In the genomic region with DNA sequence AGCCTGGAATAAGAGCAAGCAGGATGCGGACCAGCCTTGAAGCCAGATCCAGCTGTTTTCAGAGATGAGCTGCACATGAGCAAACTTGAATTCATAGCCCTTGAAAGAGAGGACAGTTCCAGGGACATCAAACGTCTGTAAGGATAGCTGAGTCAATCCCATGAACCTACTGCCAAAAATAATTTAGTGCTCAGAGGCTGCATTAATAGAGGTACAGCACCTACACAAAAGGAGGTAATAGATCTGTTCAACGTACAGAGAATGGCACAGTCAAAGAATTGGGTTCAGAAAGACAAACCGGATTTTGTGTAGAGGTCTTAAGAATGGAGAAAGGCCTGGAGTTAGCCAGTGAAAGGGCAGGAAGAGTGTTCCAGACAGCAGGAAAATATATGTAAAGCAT, we compare ENCODE assay signal across 26 cellular contexts.
"Had no signal": no experiment of that assay in that cellular context is flagged by ENCODE, and none has a peak within 500 bp of the region (broad histone marks: within the 10 kb centered on the region; RNA-seq: fewer than 3 reads in every experiment).

No MANE protein-coding gene starts in this region.

- ATAC-seq: left colon; left lung; lower lobe of right lung; naive thymus-derived CD8-positive, alpha-beta T cell; psoas muscle; right lobe of liver; stimulated activated naive CD8-positive, alpha-beta T cell treated with anti-CD3 and anti-CD28 coated beads, Interleukin-15, amount 100 ng/mL, for 72 hours had no signal

- H3K27ac Mint-ChIP-seq: naive thymus-derived CD8-positive, alpha-beta T cell; nephron; stimulated activated memory B cell treated with anti-CD40 and anti-IgM and Interleukin-4, amounts not matched to agents 10 μg/mL and 1 μg/mL and 100 μg/mL, for 72 hours; stimulated activated naive CD8-positive, alpha-beta T cell treated with anti-CD3 and anti-CD28 coated beads, Interleukin-15, amount 100 ng/mL, for 72 hours; type B pancreatic cell had no signal

- H3K4me3 Mint-ChIP-seq: naive thymus-derived CD8-positive, alpha-beta T cell; nephron; neural crest cell; stimulated activated memory B cell treated with anti-CD40 and anti-IgM and Interleukin-4, amounts not matched to agents 10 μg/mL and 1 μg/mL and 100 μg/mL, for 72 hours; stimulated activated naive CD8-positive, alpha-beta T cell treated with anti-CD3 and anti-CD28 coated beads, Interleukin-15, amount 100 ng/mL, for 72 hours; type B pancreatic cell had no signal

- H3K27me3 ChIP-seq: right atrium auricular region, right lobe of liver, tibial nerve, uterus had no signal

- H3K9me3 Mint-ChIP-seq: nephron; neural crest cell; stimulated activated memory B cell treated with anti-CD40 and anti-IgM and Interleukin-4, amounts not matched to agents 10 μg/mL and 1 μg/mL and 100 μg/mL, for 72 hours; type B pancreatic cell had no signal

- H3K4me1 Mint-ChIP-seq: naive thymus-derived CD8-positive, alpha-beta T cell; stimulated activated memory B cell treated with anti-CD40 and anti-IgM and Interleukin-4, amounts not matched to agents 10 μg/mL and 1 μg/mL and 100 μg/mL, for 72 hours; stimulated activated naive CD8-positive, alpha-beta T cell treated with anti-CD3 and anti-CD28 coated beads, Interleukin-15, amount 100 ng/mL, for 72 hours had no signal

- H3K36me3 Mint-ChIP-seq: stimulated activated memory B cell treated with anti-CD40 and anti-IgM and Interleukin-4, amounts not matched to agents 10 μg/mL and 1 μg/mL and 100 μg/mL, for 72 hours; type B pancreatic cell had no signal

- H3K79me2 ChIP-seq: parathyroid adenoma had no signal

- DNase-seq: kidney; left colon; left lung; lower lobe of right lung; mammary epithelial cell; mesenchymal stem cell; naive thymus-derived CD8-positive, alpha-beta T cell; occipital lobe; psoas muscle; right lobe of liver; stimulated activated CD4-positive, alpha-beta T cell treated with anti-CD3 and anti-CD28 coated beads, Interleukin-1b, Interleukin-23, amount 100 ng/mL, for 48 hours; stimulated activated CD4-positive, alpha-beta T cell treated with anti-CD3 and anti-CD28 coated beads, Interleukin-2, amount 100 ng/mL, for 48 hours; stimulated activated CD4-positive, alpha-beta T cell treated with anti-CD3 and anti-CD28 coated beads, Interleukin-4, amount 100 ng/mL, for 4 hours; stimulated activated CD8-positive, alpha-beta memory T cell treated with anti-CD3 and anti-CD28 coated beads, Interleukin-4, amount 100 ng/mL, for 48 hours; stimulated activated naive CD4-positive, alpha-beta T cell treated with Interleukin-2 at 50 U/mL for 16 hours; stimulated activated naive CD8-positive, alpha-beta T cell treated with anti-CD3 and anti-CD28 coated beads, Interleukin-15, amount 100 ng/mL, for 72 hours had no signal

- H2AFZ ChIP-seq: parathyroid adenoma had no signal

- H3K9me3 ChIP-seq: left lung, lower lobe of right lung, neutrophil, psoas muscle, right atrium auricular region, right lobe of liver, tibial nerve, uterus had no signal

- H3K27ac ChIP-seq: left lung, lower lobe of right lung, neutrophil, parathyroid adenoma, psoas muscle, right atrium auricular region, right lobe of liver, tibial nerve, uterus had no signal

- H3K4me3 ChIP-seq: left lung, lower lobe of right lung, psoas muscle, right atrium auricular region, right lobe of liver, smooth muscle cell, tibial nerve, uterus had no signal

- H3K36me3 ChIP-seq: left lung, lower lobe of right lung, neutrophil, right atrium auricular region, right lobe of liver, tibial nerve, uterus had no signal

- H3K4me1 ChIP-seq: left lung, lower lobe of right lung, parathyroid adenoma, psoas muscle, right atrium auricular region, right lobe of liver, uterus had no signal

- H3K9ac ChIP-seq: parathyroid adenoma had no signal

- H3K4me2 ChIP-seq: smooth muscle cell had no signal
